In the genomic region with DNA sequence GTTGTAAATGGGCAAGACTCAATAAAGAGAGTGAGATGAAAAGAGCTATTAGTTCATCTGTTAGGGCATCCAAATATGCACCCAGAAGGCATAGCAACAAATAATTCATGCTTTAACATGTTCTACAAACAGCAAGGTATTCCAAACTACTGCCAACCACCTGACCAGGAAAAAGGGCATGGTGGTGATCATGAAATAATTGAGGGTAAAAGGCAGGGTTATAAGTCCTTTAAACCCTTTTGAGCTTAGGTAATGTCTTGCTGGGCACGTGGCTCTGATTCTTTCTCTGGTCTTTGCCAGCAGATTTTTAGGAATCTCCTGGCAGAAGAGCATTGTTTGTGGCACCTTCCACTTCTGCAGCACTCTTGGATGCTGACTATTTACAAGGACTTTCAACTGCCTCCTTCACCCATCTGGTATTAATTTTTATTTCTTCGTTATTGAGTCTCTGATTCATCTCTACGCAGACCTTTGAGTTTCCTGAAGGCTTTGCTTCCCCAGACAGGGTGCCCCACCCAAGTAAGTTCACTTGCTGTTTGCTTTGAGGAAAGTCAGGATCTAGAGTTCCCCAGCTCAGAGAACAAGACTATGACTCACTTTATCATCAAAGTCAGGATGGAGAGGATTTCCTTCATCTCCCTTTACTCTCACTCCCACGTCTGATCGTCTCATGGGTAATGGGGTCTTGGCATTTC, we compare ENCODE assay signal across 10 cellular contexts.
DNase-seq lines count a peak whose midpoint lies in the region; ATAC-seq and TF ChIP-seq lines count a peak whose summit lies in the region.
"Had no signal": no experiment of that assay in that cellular context is flagged by ENCODE, and none has a peak within 500 bp of the region (broad histone marks: within the 10 kb centered on the region; RNA-seq: fewer than 3 reads in every experiment).

No MANE protein-coding gene starts in this region.

- no peaks in the 10 kb centered on the region for H3K9me3 Mint-ChIP-seq in activated CD8-positive, alpha-beta T cell treated with anti-CD3 and anti-CD28 coated beads, Interleukin-2, amount 10 ng/mL, durations not matched to agents 7 days and 5 days (ENCODE audit: insufficient read depth)
- no peaks in the 10 kb centered on the region for H3K9me3 Mint-ChIP-seq in activated CD8-positive, alpha-beta T cell treated with anti-CD3 and anti-CD28 coated beads for 36 hours

- POLR2A ChIA-PET in activated CD8-positive, alpha-beta T cell treated with anti-CD3 and anti-CD28 coated beads, Interleukin-2, amount 10 ng/mL, durations not matched to agents 7 days and 5 days (lab: Charles Lee): interaction anchor here (1.0 to 1.4 kb wide), 2 partner anchors 83 to 114 kb away, joined by 3 to 5 read pairs; a partner anchor contains a TSS
- POLR2A ChIA-PET in activated CD8-positive, alpha-beta T cell treated with anti-CD3 and anti-CD28 coated beads for 36 hours (lab: Charles Lee): interaction anchor here (0.6 to 1.4 kb wide), 4 partner anchors 39 to 111 kb away, joined by 3 to 4 read pairs (median 3); no protein-coding TSS in a partner anchor

- no peak for TF ChIP-seq CTCF in left ventricle myocardium inferior (IDR thresholded peaks at IDR 0.05; ENCODE audit: borderline replicate concordance)
- no peak for TF ChIP-seq CTCF in breast epithelium (IDR thresholded peaks at IDR 0.05)
- TF ChIP-seq CTCF in lung (IDR thresholded peaks at IDR 0.05; ENCODE audit: control extremely low read depth, extremely low read depth): no peak
- TF ChIP-seq CTCF in activated CD8-positive, alpha-beta T cell treated with anti-CD3 and anti-CD28 coated beads for 36 hours (IDR thresholded peaks at IDR 0.05): no peak

- no peak overlapping the region for H3K4me3 Mint-ChIP-seq in activated CD8-positive, alpha-beta T cell treated with anti-CD3 and anti-CD28 coated beads, Interleukin-2, amount 10 ng/mL, durations not matched to agents 7 days and 5 days
- no peak overlapping the region for H3K4me3 Mint-ChIP-seq in activated CD8-positive, alpha-beta T cell treated with anti-CD3 and anti-CD28 coated beads for 36 hours

- 46 to 58% methylated on average over 5 of the region's 5 CpGs for WGBS in lung, 2 donors

- H3K9me3 ChIP-seq in left ventricle myocardium inferior (replicated peaks) (no peaks in the 10 kb centered on the region), breast epithelium (no peaks in the 10 kb centered on the region), lung (ENCODE audit: control insufficient read depth in 2 of 2, insufficient read depth in 1 of 2, low read length in 1 of 2) (no peaks in the 10 kb centered on the region)

- intact Hi-C loops in left ventricle myocardium inferior (cut with micrococcal nuclease) (no loop called here), cardiac septum (cut with DNase I) (loop anchor here (5.0 kb wide), 1 partner anchor 84 kb away; a partner anchor contains a TSS), breast epithelium (cut with DNase I; ENCODE audit: low total_unique reads) (loop anchor here (5.0 kb wide), 1 partner anchor 424 kb away; no protein-coding TSS in a partner anchor)
- intact Hi-C loops in activated CD8-positive, alpha-beta T cell treated with anti-CD3 and anti-CD28 coated beads for 36 hours (cut with micrococcal nuclease): no loop called here

- DNase-seq in left ventricle myocardium inferior (no peak), cardiac septum (ENCODE audit: low spot score) (no peak), breast epithelium (ENCODE audit: low spot score in 2 of 2) (peak in 1 of 2 donors; percentile 62), lung (ENCODE audit: low spot score) (no peak), GM19240 (ENCODE audit: insufficient read length, low spot score) (no peak)
- no peak for DNase-seq in activated CD8-positive, alpha-beta T cell treated with anti-CD3 and anti-CD28 coated beads, Interleukin-2, amount 10 ng/mL, durations not matched to agents 7 days and 5 days
- no peak for DNase-seq in activated CD8-positive, alpha-beta T cell treated with anti-CD3 and anti-CD28 coated beads for 36 hours

- peaks cover 69% of the 10 kb centered on the region for H3K36me3 Mint-ChIP-seq in activated CD8-positive, alpha-beta T cell treated with anti-CD3 and anti-CD28 coated beads, Interleukin-2, amount 10 ng/mL, durations not matched to agents 7 days and 5 days (ENCODE audit: low read depth)
- peaks cover 57% of the 10 kb centered on the region for H3K36me3 Mint-ChIP-seq in activated CD8-positive, alpha-beta T cell treated with anti-CD3 and anti-CD28 coated beads for 36 hours (ENCODE audit: low read depth)

- no peaks in the 10 kb centered on the region for H3K27me3 Mint-ChIP-seq in activated CD8-positive, alpha-beta T cell treated with anti-CD3 and anti-CD28 coated beads, Interleukin-2, amount 10 ng/mL, durations not matched to agents 7 days and 5 days (ENCODE audit: low read depth)
- H3K27me3 Mint-ChIP-seq in activated CD8-positive, alpha-beta T cell treated with anti-CD3 and anti-CD28 coated beads for 36 hours: no peaks in the 10 kb centered on the region

- H3K27ac Mint-ChIP-seq in activated CD8-positive, alpha-beta T cell treated with anti-CD3 and anti-CD28 coated beads, Interleukin-2, amount 10 ng/mL, durations not matched to agents 7 days and 5 days: no peak overlapping the region
- no peak overlapping the region for H3K27ac Mint-ChIP-seq in activated CD8-positive, alpha-beta T cell treated with anti-CD3 and anti-CD28 coated beads for 36 hours

- TF ChIP-seq POLR2A in breast epithelium (IDR thresholded peaks at IDR 0.05): no peak

- peaks cover 28% of the 10 kb centered on the region for H3K4me1 Mint-ChIP-seq in activated CD8-positive, alpha-beta T cell treated with anti-CD3 and anti-CD28 coated beads, Interleukin-2, amount 10 ng/mL, durations not matched to agents 7 days and 5 days (ENCODE audit: low read depth)
- H3K4me1 Mint-ChIP-seq in activated CD8-positive, alpha-beta T cell treated with anti-CD3 and anti-CD28 coated beads for 36 hours (ENCODE audit: low read depth): peaks cover 55% of the 10 kb centered on the region

- H3K36me3 ChIP-seq in left ventricle myocardium inferior (no peaks in the 10 kb centered on the region), breast epithelium (no peaks in the 10 kb centered on the region), lung (ENCODE audit: control insufficient read depth in 2 of 2, insufficient read depth in 2 of 2, low read length in 2 of 2) (peaks cover 0 to 4% of the 10 kb centered on the region in 2 donors)

- H3K4me1 ChIP-seq in left ventricle myocardium inferior: peaks cover 33% of the 10 kb centered on the region
- H3K4me1 ChIP-seq in breast epithelium: peaks cover 0 to 10% of the 10 kb centered on the region in 2 donors
- H3K4me1 ChIP-seq in lung (ENCODE audit: control insufficient read depth in 2 of 2, insufficient read depth in 2 of 2, low read length in 2 of 2): peaks cover 0 to 9% of the 10 kb centered on the region in 2 donors

- H3K27me3 ChIP-seq in left ventricle myocardium inferior (ENCODE audit: low read depth): no peaks in the 10 kb centered on the region
- no peaks in the 10 kb centered on the region for H3K27me3 ChIP-seq in breast epithelium
- H3K27me3 ChIP-seq in lung (ENCODE audit: control insufficient read depth, insufficient read depth): no peaks in the 10 kb centered on the region
- H3K27me3 ChIP-seq: BLaER1 treated with 17β-estradiol and CSF1 and Interleukin-3, amounts not matched to agents 10 nM and 100 nM had no signal

- CTCF ChIA-PET in activated CD8-positive, alpha-beta T cell treated with anti-CD3 and anti-CD28 coated beads, Interleukin-2, amount 10 ng/mL, durations not matched to agents 7 days and 5 days (lab: Charles Lee): interaction anchor here (0.9 to 1.5 kb wide), 2 partner anchors 25 to 45 kb away, joined by 3 read pairs; no protein-coding TSS in a partner anchor
- CTCF ChIA-PET in activated CD8-positive, alpha-beta T cell treated with anti-CD3 and anti-CD28 coated beads for 36 hours (lab: Charles Lee): interaction anchor here (0.8 to 1.9 kb wide), 5 partner anchors 8 to 181 kb away, joined by 3 to 11 read pairs (median 3); no protein-coding TSS in a partner anchor

- H3K4me3 ChIP-seq in left ventricle myocardium inferior: no peak overlapping the region
- no peak overlapping the region for H3K4me3 ChIP-seq in breast epithelium
- no peak overlapping the region for H3K4me3 ChIP-seq in lung
- H3K4me3 ChIP-seq: BLaER1 treated with 17β-estradiol and CSF1 and Interleukin-3, amounts not matched to agents 10 nM and 100 nM had no signal

- H3K27ac ChIP-seq in left ventricle myocardium inferior (replicated peaks) (peak overlapping the region; percentile 63), breast epithelium (peak overlapping the region; percentile 51 to 68), lung (ENCODE audit: low read depth in 1 of 2, low read length in 1 of 2) (no peak overlapping the region)
- H3K27ac ChIP-seq: BLaER1 treated with 17β-estradiol and CSF1 and Interleukin-3, amounts not matched to agents 10 nM and 100 nM had no signal

- ATAC-seq in lung (ENCODE audit: insufficient read depth, low FRiP score) (peak; percentile 66), HG02870 (IDR thresholded peaks at IDR 0.05; ENCODE audit: unreplicated experiment) (no peak)
- no peak for ATAC-seq in activated CD8-positive, alpha-beta T cell treated with anti-CD3 and anti-CD28 coated beads, Interleukin-2, amount 10 ng/mL, durations not matched to agents 7 days and 5 days
- no peak for ATAC-seq in activated CD8-positive, alpha-beta T cell treated with anti-CD3 and anti-CD28 coated beads for 36 hours
- ATAC-seq: Panc1 had no signal

Comparison
In these comparisons a context has a peak if more than half of its experiments do, and no peak if none do; other contexts are left out.
1. intact Hi-C loops: an anchor here in cardiac septum (5.0 kb wide) and breast epithelium (5.0 kb wide); none called in left ventricle myocardium inferior and activated CD8-positive, alpha-beta T cell treated with anti-CD3 and anti-CD28 coated beads for 36 hours.
2. H3K27ac ChIP-seq: peak in left ventricle myocardium inferior (single experiment) and breast epithelium (2 of 2); none in lung (0 of 2).